In the genomic region with DNA sequence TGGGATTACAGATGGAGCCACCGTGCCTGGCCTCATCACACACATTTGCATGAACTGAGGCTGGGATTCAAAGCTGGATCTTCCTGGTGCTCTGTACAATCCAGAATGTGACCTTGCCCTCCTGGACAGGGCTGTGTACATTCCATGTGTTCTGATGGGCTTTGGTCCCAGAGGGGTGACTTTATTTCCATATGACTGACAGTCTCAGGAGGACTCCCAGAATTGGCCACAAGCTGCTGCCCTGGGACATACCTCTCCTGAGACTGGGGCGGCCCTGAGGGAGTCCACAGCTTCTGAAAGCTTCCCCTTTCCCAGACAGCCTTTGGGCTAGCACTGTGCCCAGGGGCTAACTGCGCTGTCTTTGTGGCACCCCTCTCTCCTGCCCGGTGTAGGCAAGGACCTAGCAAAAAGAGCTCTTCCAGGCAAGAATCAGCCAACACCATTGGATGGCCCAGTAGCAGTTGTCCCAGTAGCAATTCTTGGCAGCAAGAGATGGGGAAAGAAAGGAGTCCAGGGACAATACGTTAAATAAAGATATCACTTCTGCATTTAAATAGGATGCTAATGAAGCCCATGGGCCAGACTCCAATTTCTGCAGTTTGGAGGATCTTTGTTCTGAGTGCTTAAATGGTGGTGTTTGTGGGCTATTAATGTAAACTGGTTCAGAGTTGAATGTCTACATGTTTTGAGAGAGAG, we compare ENCODE assay signal across 16 cellular contexts.
"Had no signal": no experiment of that assay in that cellular context is flagged by ENCODE, and none has a peak within 500 bp of the region (broad histone marks: within the 10 kb centered on the region; RNA-seq: fewer than 3 reads in every experiment).

No MANE protein-coding gene starts in this region.

- H3K27me3 ChIP-seq: adrenal gland, ovary, uterus had no signal

- DNase-seq: activated naive CD4-positive, alpha-beta T cell treated with anti-CD3 and anti-CD28 coated beads, Interleukin-2, amount 50 U/mL, for 16 hours; activated T-cell treated with anti-CD3 and anti-CD28 coated beads, Interleukin-2, amount 50 U/mL, for 1 hour; adrenal gland; cerebellar nuclear complex; dermis blood vessel endothelial cell; endodermal cell; erythroblast; mesenchymal stem cell; nephron progenitor cell; ovary; stimulated activated CD4-positive, alpha-beta T cell treated with anti-CD3 and anti-CD28 coated beads, Interleukin-15, amount 100 ng/mL, for 24 hours; stimulated activated CD4-positive, alpha-beta T cell treated with anti-CD3 and anti-CD28 coated beads, Interleukin-4, amount 100 ng/mL, for 24 hours; stimulated activated naive CD8-positive, alpha-beta T cell treated with anti-CD3 and anti-CD28 coated beads, Interleukin-15, amount 100 ng/mL, for 72 hours; T-helper 17 cell; uterus had no signal

- H3K27ac Mint-ChIP-seq: endodermal cell; nephron progenitor cell; stimulated activated naive CD8-positive, alpha-beta T cell treated with anti-CD3 and anti-CD28 coated beads, Interleukin-15, amount 100 ng/mL, for 72 hours; T-helper 17 cell had no signal

- ATAC-seq: left lobe of liver; stimulated activated naive CD8-positive, alpha-beta T cell treated with anti-CD3 and anti-CD28 coated beads, Interleukin-15, amount 100 ng/mL, for 72 hours; T-helper 17 cell had no signal

- H3K9me3 Mint-ChIP-seq: endodermal cell; nephron progenitor cell; stimulated activated naive CD8-positive, alpha-beta T cell treated with anti-CD3 and anti-CD28 coated beads, Interleukin-15, amount 100 ng/mL, for 72 hours had no signal

- H3K9me3 ChIP-seq: adrenal gland, ovary, uterus had no signal

- H3K4me1 ChIP-seq: adrenal gland, uterus had no signal

- H3K4me1 Mint-ChIP-seq: stimulated activated naive CD8-positive, alpha-beta T cell treated with anti-CD3 and anti-CD28 coated beads, Interleukin-15, amount 100 ng/mL, for 72 hours had no signal

- H3K27ac ChIP-seq: adrenal gland, ovary, uterus had no signal

- H3K4me3 ChIP-seq: adrenal gland, ovary, uterus had no signal

- H3K4me3 Mint-ChIP-seq: endodermal cell; nephron progenitor cell; stimulated activated naive CD8-positive, alpha-beta T cell treated with anti-CD3 and anti-CD28 coated beads, Interleukin-15, amount 100 ng/mL, for 72 hours; T-helper 17 cell had no signal

- H3K36me3 ChIP-seq: adrenal gland, ovary, uterus had no signal
